In genomic region chr10:130993612-130994011, GRCh38 we compare ENCODE assay signal across 25 cellular contexts.
A peak's percentile ranks its signal among the peaks of the same experiment; 100 is the strongest.
DNase-seq lines count a peak whose midpoint lies in the region; ATAC-seq, FAIRE-seq and TF ChIP-seq lines count a peak whose summit lies in the region.
"Had no signal": no experiment of that assay in that cellular context is flagged by ENCODE, and none has a peak within 500 bp of the region (broad histone marks: within the 10 kb centered on the region; RNA-seq: fewer than 3 reads in every experiment).

No MANE protein-coding gene starts in this region.

- DNase-seq in activated CD4-positive, alpha-beta memory T cell treated with anti-CD3 and anti-CD28 coated beads, Interleukin-2, amount 10 ng/mL, durations not matched to agents 7 days and 5 days, result peak; percentile 1
- DNase-seq in activated CD4-positive, alpha-beta memory T cell treated with anti-CD3 and anti-CD28 coated beads for 36 hours, result no peak
- peak; percentile 23 for DNase-seq in kidney
- peak; percentile 2 for DNase-seq in testis
- DNase-seq in cardiac septum (ENCODE audit: low spot score), result no peak
- no peak for DNase-seq in right lobe of liver
- DNase-seq: 8988T; ACHN; AML-193; BE2C; CD8-positive, alpha-beta memory T cell; DMS 273 treated with DMSO at 0.1 percent for 48 hours; DMS79; EL; GDM1; GM23248; H9 had no signal

- no peak overlapping the region for H3K27ac Mint-ChIP-seq in activated CD4-positive, alpha-beta memory T cell treated with anti-CD3 and anti-CD28 coated beads, Interleukin-2, amount 10 ng/mL, durations not matched to agents 7 days and 5 days
- H3K27ac Mint-ChIP-seq in activated CD4-positive, alpha-beta memory T cell treated with anti-CD3 and anti-CD28 coated beads for 36 hours, result no peak overlapping the region
- H3K27ac Mint-ChIP-seq: CD14-positive monocyte; CD4-positive, alpha-beta T cell; CD8-positive, alpha-beta memory T cell; H9 had no signal

- H3K27ac ChIP-seq in kidney (ENCODE audit: low read depth in 2 of 2, low read length in 2 of 2) (no peak overlapping the region), testis (no peak overlapping the region), right lobe of liver (no peak overlapping the region)
- H3K27ac ChIP-seq: A549, GM23248 had no signal

- no peaks in the 10 kb centered on the region for H3K27me3 ChIP-seq in testis
- H3K27me3 ChIP-seq in right lobe of liver, result no peaks in the 10 kb centered on the region
- H3K27me3 ChIP-seq: BE2C had no signal

- no peaks in the 10 kb centered on the region for H3K36me3 Mint-ChIP-seq in activated CD4-positive, alpha-beta memory T cell treated with anti-CD3 and anti-CD28 coated beads, Interleukin-2, amount 10 ng/mL, durations not matched to agents 7 days and 5 days (ENCODE audit: low read depth)
- no peaks in the 10 kb centered on the region for H3K36me3 Mint-ChIP-seq in activated CD4-positive, alpha-beta memory T cell treated with anti-CD3 and anti-CD28 coated beads for 36 hours
- H3K36me3 Mint-ChIP-seq: CD14-positive monocyte; CD8-positive, alpha-beta memory T cell had no signal

- TF ChIP-seq CTCF in kidney (IDR thresholded peaks at IDR 0.05; ENCODE audit: borderline replicate concordance, extremely low read depth, insufficient read depth) (no peak), testis (IDR thresholded peaks at IDR 0.05) (no peak), right lobe of liver (IDR thresholded peaks at IDR 0.05) (no peak)

- POLR2A ChIA-PET in activated CD4-positive, alpha-beta memory T cell treated with anti-CD3 and anti-CD28 coated beads, Interleukin-2, amount 10 ng/mL, durations not matched to agents 7 days and 5 days (lab: Charles Lee), result no interaction called here
- POLR2A ChIA-PET in activated CD4-positive, alpha-beta memory T cell treated with anti-CD3 and anti-CD28 coated beads for 36 hours (lab: Charles Lee), result no interaction called here

- WGBS in testis, 2 donors, result 84 to 95% methylated on average over 6 of the region's 6 CpGs
- 60% methylated on average over 3 of the region's 6 CpGs for WGBS in right lobe of liver (ENCODE audit: insufficient coverage, low coverage, low lambda C conversion rate, missing lambda C conversion rate)

- H3K9me3 ChIP-seq in kidney (ENCODE audit: control insufficient read depth in 1 of 2, low read length in 2 of 2) (peaks cover 0 to 2% of the 10 kb centered on the region in 2 donors), testis (no peaks in the 10 kb centered on the region), right lobe of liver (no peaks in the 10 kb centered on the region)
- H3K9me3 ChIP-seq: A549, BE2C had no signal

- CTCF ChIA-PET in activated CD4-positive, alpha-beta memory T cell treated with anti-CD3 and anti-CD28 coated beads, Interleukin-2, amount 10 ng/mL, durations not matched to agents 7 days and 5 days (lab: Charles Lee), result no interaction called here
- CTCF ChIA-PET in activated CD4-positive, alpha-beta memory T cell treated with anti-CD3 and anti-CD28 coated beads for 36 hours (lab: Charles Lee), result no interaction called here

- no peak overlapping the region for H3K9ac ChIP-seq in kidney (ENCODE audit: low read length in 2 of 2)
- H3K9ac ChIP-seq: BLaER1 treated with 17β-estradiol and CSF1 and Interleukin-3, amounts not matched to agents 10 nM and 100 nM; GM23248 had no signal

- FAIRE-seq in kidney (lab: Jason Lieb, UNC), result no peak
- FAIRE-seq: A549, D721Med, GM12878, GM19239 had no signal

- no peaks in the 10 kb centered on the region for H3K4me1 Mint-ChIP-seq in activated CD4-positive, alpha-beta memory T cell treated with anti-CD3 and anti-CD28 coated beads, Interleukin-2, amount 10 ng/mL, durations not matched to agents 7 days and 5 days
- no peaks in the 10 kb centered on the region for H3K4me1 Mint-ChIP-seq in activated CD4-positive, alpha-beta memory T cell treated with anti-CD3 and anti-CD28 coated beads for 36 hours (ENCODE audit: low read depth)
- H3K4me1 Mint-ChIP-seq: CD14-positive monocyte; CD8-positive, alpha-beta memory T cell had no signal

- intact Hi-C loops in activated CD4-positive, alpha-beta memory T cell treated with anti-CD3 and anti-CD28 coated beads for 36 hours (cut with micrococcal nuclease), result no loop called here
- intact Hi-C loops in kidney (cut with DNase I) (no loop called here), testis (cut with DNase I; ENCODE audit: low total_unique reads) (no loop called here), cardiac septum (cut with DNase I) (no loop called here), right lobe of liver (cut with DNase I) (no loop called here)

- H3K4me3 Mint-ChIP-seq in activated CD4-positive, alpha-beta memory T cell treated with anti-CD3 and anti-CD28 coated beads, Interleukin-2, amount 10 ng/mL, durations not matched to agents 7 days and 5 days, result no peak overlapping the region
- H3K4me3 Mint-ChIP-seq in activated CD4-positive, alpha-beta memory T cell treated with anti-CD3 and anti-CD28 coated beads for 36 hours, result no peak overlapping the region
- H3K4me3 Mint-ChIP-seq: CD14-positive monocyte; CD4-positive, alpha-beta T cell; CD8-positive, alpha-beta memory T cell; H9 had no signal

- H3K36me3 ChIP-seq in kidney (ENCODE audit: control insufficient read depth in 1 of 2, insufficient read depth in 2 of 2, low read length in 2 of 2) (no peaks in the 10 kb centered on the region), testis (ENCODE audit: low read depth, missing control alignments) (no peaks in the 10 kb centered on the region), right lobe of liver (no peaks in the 10 kb centered on the region)
- H3K36me3 ChIP-seq: BE2C; BLaER1 treated with 17β-estradiol and CSF1 and Interleukin-3, amounts not matched to agents 10 nM and 100 nM had no signal

- peaks cover 4% of the 10 kb centered on the region for H3K9me3 Mint-ChIP-seq in activated CD4-positive, alpha-beta memory T cell treated with anti-CD3 and anti-CD28 coated beads, Interleukin-2, amount 10 ng/mL, durations not matched to agents 7 days and 5 days
- peaks cover 5% of the 10 kb centered on the region for H3K9me3 Mint-ChIP-seq in activated CD4-positive, alpha-beta memory T cell treated with anti-CD3 and anti-CD28 coated beads for 36 hours

- no peak for ATAC-seq in right lobe of liver
- ATAC-seq: A549, GM12878, HCT116 had no signal

- no peaks in the 10 kb centered on the region for H3K27me3 Mint-ChIP-seq in activated CD4-positive, alpha-beta memory T cell treated with anti-CD3 and anti-CD28 coated beads, Interleukin-2, amount 10 ng/mL, durations not matched to agents 7 days and 5 days
- no peaks in the 10 kb centered on the region for H3K27me3 Mint-ChIP-seq in activated CD4-positive, alpha-beta memory T cell treated with anti-CD3 and anti-CD28 coated beads for 36 hours
- H3K27me3 Mint-ChIP-seq: CD4-positive, alpha-beta T cell; CD8-positive, alpha-beta memory T cell had no signal

- TF ChIP-seq POLR2A in testis (IDR thresholded peaks at IDR 0.05) (no peak), right lobe of liver (IDR thresholded peaks at IDR 0.05) (no peak)

- no peaks in the 10 kb centered on the region for H3K4me1 ChIP-seq in kidney (ENCODE audit: control insufficient read depth in 1 of 2, insufficient read depth in 1 of 2, low read depth in 1 of 2, low read length in 2 of 2)
- H3K4me1 ChIP-seq in testis, result no peaks in the 10 kb centered on the region
- H3K4me1 ChIP-seq in right lobe of liver, result no peaks in the 10 kb centered on the region
- H3K4me1 ChIP-seq: A549, BE2C had no signal

- H3K4me3 ChIP-seq in kidney (ENCODE audit: low read length in 2 of 2) (no peak overlapping the region), testis (no peak overlapping the region), right lobe of liver (no peak overlapping the region)
- H3K4me3 ChIP-seq: A549; BLaER1 treated with 17β-estradiol and CSF1 and Interleukin-3, amounts not matched to agents 10 nM and 100 nM; GM12878; GM23248 had no signal

Comparison
In these comparisons a context has a peak if more than half of its experiments do, and no peak if none do; other contexts are left out.
1. DNase-seq: peak in activated CD4-positive, alpha-beta memory T cell treated with anti-CD3 and anti-CD28 coated beads, Interleukin-2, amount 10 ng/mL, durations not matched to agents 7 days and 5 days (single experiment), kidney (single experiment) and testis (single experiment); none in activated CD4-positive, alpha-beta memory T cell treated with anti-CD3 and anti-CD28 coated beads for 36 hours (single experiment), cardiac septum (single experiment) and right lobe of liver (0 of 3).